In genomic region chr5:32443145-32443540, GRCh38 we compare ENCODE assay signal across 8 cellular contexts. TPM values are rescaled to one million over a fixed set of nuclear protein-coding genes. Genes with fewer than 3 reads are reported as not detected.
DNase-seq lines count a peak whose midpoint lies in the region; ATAC-seq and TF ChIP-seq lines count a peak whose summit lies in the region.

No MANE protein-coding gene starts in this region.

- no peaks in the 10 kb centered on the region for H3K9me3 ChIP-seq in HCT116 (ENCODE audit: control insufficient read depth in 1 of 2, insufficient read depth in 1 of 2, low read depth in 1 of 2, low read length in 2 of 2)
- no peaks in the 10 kb centered on the region for H3K9me3 ChIP-seq in NT2/D1 (ENCODE audit: insufficient read depth, low read length)
- no peaks in the 10 kb centered on the region for H3K9me3 ChIP-seq in mammary epithelial cell (replicated peaks; ENCODE audit: insufficient read depth, low read length)
- H3K9me3 ChIP-seq in tibial nerve, result no peaks in the 10 kb centered on the region

- RAD21 ChIA-PET in HCT116 (lab: Charles Lee; ENCODE audit: low non-redundant PET in 1 of 2, low total read pairs in 2 of 2, uncharacterized antibody in 2 of 2, unreplicated experiment in 2 of 2), result no interaction called here

- no peak overlapping the region for H4K8ac ChIP-seq in mesendoderm (ENCODE audit: low read depth, low read length)

- no peak overlapping the region for H2BK15ac ChIP-seq in mesendoderm (replicated peaks; ENCODE audit: low read depth)

- POLR2A ChIA-PET in HCT116 (lab: Charles Lee), result no interaction called here

- H3K9ac ChIP-seq in HCT116 (ENCODE audit: low read length) (peak overlapping the region; percentile 92), NT2/D1 (ENCODE audit: insufficient read length, low read depth) (peak overlapping the region; percentile 79), mammary epithelial cell (ENCODE audit: insufficient read depth, low read length) (peak overlapping the region; percentile 75), mesendoderm (ENCODE audit: low read length) (peak overlapping the region; percentile 67)

- no peak overlapping the region for H3K4ac ChIP-seq in mesendoderm (ENCODE audit: low read depth, low read length)

- peak overlapping the region; percentile 80 for H3K27ac ChIP-seq in HCT116 (ENCODE audit: low read depth, low read length)
- peak overlapping the region; percentile 72 for H3K27ac ChIP-seq in mammary epithelial cell (ENCODE audit: insufficient read depth, low read depth, low read length)
- H3K27ac ChIP-seq in mesendoderm (ENCODE audit: low read depth, low read length), result peak overlapping the region; percentile 2
- peak overlapping the region; percentile 86 to 98 (median 92) for H3K27ac ChIP-seq in tibial nerve

- H3K79me1 ChIP-seq in mesendoderm (ENCODE audit: low read length), result peaks cover 7% of the 10 kb centered on the region

- TF ChIP-seq POLR2A in HCT116 (IDR thresholded peaks at IDR 0.05; ENCODE audit: borderline replicate concordance, extremely low read depth, insufficient read depth, insufficient read length) (no peak), tibial nerve (IDR thresholded peaks at IDR 0.05) (no peak)

- BruUV-seq in HCT116 (replicated peaks; lab: Mats Ljungman, UMichigan), result TSS peak; percentile 53
- BruUV-seq in mammary epithelial cell (replicated peaks; lab: Mats Ljungman, UMichigan), result TSS peak; percentile 80

- DNase-seq in NOMO-1 treated with DMSO at 0.1 percent for 48 hours (lab: John Stamatoyannopoulos, UW; ENCODE audit: unreplicated experiment) (peak; percentile 59), NOMO-1 treated with dmso at 0.1 percent for 144 hours (lab: John Stamatoyannopoulos, UW; ENCODE audit: unreplicated experiment) (no peak), HCT116 (ENCODE audit: low read depth, low spot score) (no peak), NT2/D1 (ENCODE audit: low read depth, low spot score) (no peak), mammary epithelial cell (peak; percentile 32), mesendoderm (no peak), tibial nerve (ENCODE audit: low spot score in 2 of 2) (no peak), mucosa of gallbladder (ENCODE audit: low spot score) (no peak)

- H3K18ac ChIP-seq in mesendoderm (ENCODE audit: low read length), result no peak overlapping the region

- H3K4me3 ChIP-seq in HCT116 (replicated peaks in 1 of 2; ENCODE audit: low read depth in 1 of 2, low read length in 2 of 2) (peak overlapping the region; percentile 72 to 86), NT2/D1 (ENCODE audit: insufficient read length, low read depth) (peak overlapping the region; percentile 76), mammary epithelial cell (replicated peaks in 1 of 3; ENCODE audit: insufficient read depth in 1 of 3, low read depth in 2 of 3, low read length in 3 of 3) (peak overlapping the region; percentile 66 to 83 (median 80)), mesendoderm (ENCODE audit: low read length) (peak overlapping the region; percentile 54), tibial nerve (peak overlapping the region; percentile 64 to 97 (median 69))

- no peak overlapping the region for H2AFZ ChIP-seq in HCT116 (ENCODE audit: low read depth, low read length, poor library complexity, severe bottlenecking)
- H2AFZ ChIP-seq in mammary epithelial cell (ENCODE audit: low read depth, low read length), result peak overlapping the region; percentile 49

- intact Hi-C loops in HCT116 (cut with micrococcal nuclease), result no loop called here
- intact Hi-C loops in mammary epithelial cell (cut with micrococcal nuclease), result no loop called here

- in situ Hi-C loops in mammary epithelial cell (cut with MboI; ENCODE audit: low sequenced_read_pairs in 2 of 2), result no loop called here

- H2AK5ac ChIP-seq in mesendoderm (ENCODE audit: low read length), result no peak overlapping the region

- H4K20me1 ChIP-seq in HCT116 (ENCODE audit: insufficient read depth), result peaks cover 16% of the 10 kb centered on the region; the same call in 1 of the 2 replicates
- H4K20me1 ChIP-seq in mammary epithelial cell (ENCODE audit: insufficient read depth, low read length), result no peaks in the 10 kb centered on the region

- H3K23ac ChIP-seq in mesendoderm (ENCODE audit: low read length), result no peak overlapping the region

- TF ChIP-seq RAD21 in HCT116 (IDR thresholded peaks at IDR 0.05; ENCODE audit: low read depth), result no peak

- H3K56ac ChIP-seq in mesendoderm (ENCODE audit: low read length), result peak overlapping the region; percentile 96

- 0 out of 4 replicates have a peak, but pooled peaks cover 0 to 5% of the 10 kb centered on the region in 2 experiments for H3K36me3 ChIP-seq in HCT116 (ENCODE audit: control insufficient read depth in 1 of 2, insufficient read depth in 2 of 2, low read length in 2 of 2)
- H3K36me3 ChIP-seq in NT2/D1 (ENCODE audit: insufficient read depth, insufficient read length, low read length), result peaks cover 13% of the 10 kb centered on the region
- peaks cover 1% of the 10 kb centered on the region for H3K36me3 ChIP-seq in mammary epithelial cell (ENCODE audit: insufficient read depth, low read length)
- H3K36me3 ChIP-seq in mesendoderm (ENCODE audit: control insufficient read depth, insufficient read depth, low read length), result no peaks in the 10 kb centered on the region
- peaks cover 0 to 4% (median 0%) of the 10 kb centered on the region in 3 donors for H3K36me3 ChIP-seq in tibial nerve

- peaks cover 17 to 23% of the 10 kb centered on the region in 2 experiments for H3K4me1 ChIP-seq in HCT116 (ENCODE audit: control insufficient read depth in 1 of 2, insufficient read depth in 2 of 2, low read length in 2 of 2)
- no peaks in the 10 kb centered on the region for H3K4me1 ChIP-seq in NT2/D1 (ENCODE audit: insufficient read depth, insufficient read length)
- H3K4me1 ChIP-seq in mammary epithelial cell (ENCODE audit: insufficient read depth, low read length), result peaks cover 29% of the 10 kb centered on the region
- H3K4me1 ChIP-seq in mesendoderm (ENCODE audit: control insufficient read depth, low read depth, low read length), result peaks cover 6% of the 10 kb centered on the region
- H3K4me1 ChIP-seq in tibial nerve, result peaks cover 4 to 59% (median 26%) of the 10 kb centered on the region in 4 donors

- ATAC-seq in HCT116, result no peak

- TF ChIP-seq CTCF in HCT116 (IDR thresholded peaks at IDR 0.05 in 2 of 3, conservative IDR thresholded peaks at IDR 0.05 in 1 of 3; ENCODE audit: borderline replicate concordance in 1 of 3, insufficient read depth in 1 of 3, low read depth in 2 of 3, low read length in 2 of 3), result no peak
- no peak for TF ChIP-seq CTCF in mammary epithelial cell (conservative IDR thresholded peaks at IDR 0.05 in 1 of 2, IDR thresholded peaks at IDR 0.05 in 1 of 2; ENCODE audit: extremely low read depth in 1 of 2, insufficient read depth in 1 of 2, low read depth in 1 of 2, low read length in 2 of 2)
- TF ChIP-seq CTCF in tibial nerve (IDR thresholded peaks at IDR 0.05), result no peak

- H2BK120ac ChIP-seq in mesendoderm (ENCODE audit: low read depth, low read length), result no peak overlapping the region

- H3K4me2 ChIP-seq in HCT116 (ENCODE audit: low read length), result peak overlapping the region; percentile 97
- H3K4me2 ChIP-seq in mammary epithelial cell (ENCODE audit: insufficient read depth, low read depth, low read length), result peak overlapping the region; percentile 80
- H3K4me2 ChIP-seq in mesendoderm (ENCODE audit: low read length), result peak overlapping the region; percentile 57

- dilution Hi-C loops in mammary epithelial cell (cut with HindIII; ENCODE audit: low sequenced_read_pairs), result no loop called here

- peaks cover 56% of the 10 kb centered on the region for H3K79me2 ChIP-seq in HCT116 (ENCODE audit: insufficient read depth, low read length)
- H3K79me2 ChIP-seq in mammary epithelial cell (ENCODE audit: insufficient read depth, low read length), result peaks cover 64% of the 10 kb centered on the region
- peaks cover 36% of the 10 kb centered on the region for H3K79me2 ChIP-seq in mesendoderm (ENCODE audit: control insufficient read depth, insufficient read depth, low read length)

- no peak overlapping the region for H2BK5ac ChIP-seq in mesendoderm (ENCODE audit: low read length)

- no peaks in the 10 kb centered on the region for H3K9me2 ChIP-seq in HCT116 (ENCODE audit: insufficient read depth)

- CTCF ChIA-PET in HCT116 (lab: Charles Lee), result no interaction called here
- CTCF ChIA-PET in mammary epithelial cell (lab: Charles Lee; ENCODE audit: low non-redundant PET), result interaction anchor here (0.7 kb wide), 1 partner anchor 52 kb away, joined by 3 read pairs; no protein-coding TSS in a partner anchor

- H3K27me3 ChIP-seq in HCT116 (ENCODE audit: insufficient read depth, low read length), result no peaks in the 10 kb centered on the region; the same call in 1 of the 2 replicates
- peaks cover 9% of the 10 kb centered on the region for H3K27me3 ChIP-seq in NT2/D1 (ENCODE audit: insufficient read depth, insufficient read length)
- H3K27me3 ChIP-seq in mammary epithelial cell (ENCODE audit: insufficient read depth, low read length), result no peaks in the 10 kb centered on the region
- no peaks in the 10 kb centered on the region for H3K27me3 ChIP-seq in mesendoderm (ENCODE audit: insufficient read depth, low read length, poor library complexity)
- H3K27me3 ChIP-seq in tibial nerve, result no peaks in the 10 kb centered on the region

- no peak overlapping the region for H4K5ac ChIP-seq in mesendoderm (ENCODE audit: low read length)

- WGBS in mammary epithelial cell (ENCODE audit: low coverage, missing lambda C conversion rate), result 1% methylated on average over 7 of the region's 7 CpGs
- WGBS in mesendoderm (ENCODE audit: extremely low coverage, insufficient coverage, low lambda C conversion rate), result no CpG with 5 or more reads among the region's 7 CpGs
- WGBS in tibial nerve, 2 donors, result 6 to 16% methylated on average over 7 of the region's 7 CpGs

- no peak for TF ChIP-seq EP300 in tibial nerve (IDR thresholded peaks at IDR 0.05)

TF ChIP-seq in HCT116, 20 proteins besides CTCF, POLR2A, EP300 and RAD21 (continues in another document):
- TF ChIP-seq POLR2AphosphoS5 (IDR thresholded peaks at IDR 0.05; ENCODE audit: low read depth, low read length) (no peak), ATF3 (IDR thresholded peaks at IDR 0.05) (no peak), YY1 (IDR thresholded peaks at IDR 0.05; ENCODE audit: extremely low read depth, insufficient replicate concordance, low read depth, low read length) (no peak), EZH2phosphoT487 (IDR thresholded peaks at IDR 0.05; ENCODE audit: borderline replicate concordance) (no peak), SIN3A (IDR thresholded peaks at IDR 0.05; ENCODE audit: low read depth) (no peak), JUND (IDR thresholded peaks at IDR 0.05) (no peak)

RNA-seq across cellular contexts. Expression of gene ZFR, which starts 1.4 kb away (rescaled TPM):
- total RNA-seq in HCT116 (2021; ENCODE audit: unreplicated experiment) (65.7 TPM), mammary epithelial cell (10 to 100 TPM; 65.1 to 83.5 TPM), tibial nerve (10 to 100 TPM; 63.9 to 83.5 (median 73.8) TPM), mucosa of gallbladder (58.2 TPM)
- polyA plus RNA-seq in HCT116 (2012), result 37.8 and 41.6 TPM in 2 replicates
- 65.5 TPM for polyA plus RNA-seq in mammary epithelial cell
- 57.3 TPM for polyA minus RNA-seq in mammary epithelial cell
- polyA plus RNA-seq in mesendoderm (2013, experiment 1 of 2), result 73.2 TPM
- polyA plus RNA-seq in mesendoderm (2013, experiment 2 of 2), result 69.8 TPM

Comparison
In these comparisons a context has a peak if more than half of its experiments do, and no peak if none do; other contexts are left out.
1. DNase-seq: peak in NOMO-1 treated with DMSO at 0.1 percent for 48 hours (single experiment) and mammary epithelial cell (single experiment); none in NOMO-1 treated with dmso at 0.1 percent for 144 hours (single experiment), HCT116 (single experiment), NT2/D1 (single experiment), mesendoderm (single experiment), tibial nerve (0 of 2) and mucosa of gallbladder (single experiment).
2. H3K27ac ChIP-seq: peak in every context shown above with its lines; median percentile 92 in tibial nerve; 80 in HCT116; 72 in mammary epithelial cell; 2 in mesendoderm.
3. Peak in every context shown above with its lines, with median percentiles within 50 percentile points of each other: H3K4me2 ChIP-seq, H3K4me3 ChIP-seq and H3K9ac ChIP-seq.